8 cellular contexts compared by ENCODE assay signal in genomic region chr4:1910643-1911042, GRCh38. TPM values are rescaled to one million over a fixed set of nuclear protein-coding genes. Genes with fewer than 3 reads are reported as not detected.
DNase-seq lines count a peak whose midpoint lies in the region; ATAC-seq and TF ChIP-seq lines count a peak whose summit lies in the region.

No MANE protein-coding gene starts in this region.

- TF ChIP-seq POLR2A in heart left ventricle (IDR thresholded peaks at IDR 0.05): no peak

- intact Hi-C loops in heart left ventricle (cut with DNase I): loop anchor here in 1 of 10 donors (1.0 kb wide), 1 partner anchor 162 kb away; no protein-coding TSS in a partner anchor
- intact Hi-C loops in cardiac septum (cut with DNase I): no loop called here

- H3K36me3 ChIP-seq in heart left ventricle (peaks cover 0 to 48% (median 17%) of the 10 kb centered on the region in 9 donors), kidney epithelial cell (ENCODE audit: control insufficient read depth, insufficient read depth, low read length) (peaks cover 2% of the 10 kb centered on the region)

- H3K27me3 ChIP-seq in heart left ventricle (no peaks in the 10 kb centered on the region), kidney epithelial cell (ENCODE audit: control insufficient read depth, insufficient read depth, low read length) (no peaks in the 10 kb centered on the region)

- WGBS in heart left ventricle, 4 donors: 33 to 39% (median 38%) methylated on average over 3 of the region's 3 CpGs

- H3K4me3 ChIP-seq in heart left ventricle (no peak overlapping the region), kidney epithelial cell (ENCODE audit: low read depth, low read length) (no peak overlapping the region)

- DNase-seq in heart left ventricle (no peak), cardiac septum (ENCODE audit: low spot score) (no peak), NAMALWA (ENCODE audit: low spot score) (peak; percentile 52), amniotic epithelial cell (ENCODE audit: low read depth) (peak; percentile 59), kidney epithelial cell (ENCODE audit: low read depth) (peak; percentile 26)

- H3K27ac ChIP-seq in heart left ventricle: no peak overlapping the region

- no peaks in the 10 kb centered on the region for H3K4me1 ChIP-seq in heart left ventricle

- TF ChIP-seq CTCF in heart left ventricle (IDR thresholded peaks at IDR 0.05): peak in 11 of 12 donors; percentile 15 to 55 (median 32)
- TF ChIP-seq CTCF in kidney epithelial cell (IDR thresholded peaks at IDR 0.05; ENCODE audit: insufficient read depth, low read length, poor library complexity, severe bottlenecking): peak; percentile 66

- H3K9me3 ChIP-seq in heart left ventricle: no peaks in the 10 kb centered on the region

- ATAC-seq in heart left ventricle (peak in 1 of 4 donors; percentile 42), GM21381 (IDR thresholded peaks at IDR 0.05; ENCODE audit: unreplicated experiment) (no peak), HG02884 (IDR thresholded peaks at IDR 0.05; ENCODE audit: unreplicated experiment) (no peak), GM19455 (IDR thresholded peaks at IDR 0.05; ENCODE audit: unreplicated experiment) (no peak)

RNA-seq across cellular contexts. Expression of gene NSD2, which starts 39.5 kb away (rescaled TPM):
- total RNA-seq in heart left ventricle: 10 to 100 TPM; 27.4 to 63.3 (median 40.5) TPM
- polyA plus RNA-seq in heart left ventricle: 10 to 100 TPM; 11.4 to 19.0 TPM
- 60.4 TPM for total RNA-seq in cardiac septum
- total RNA-seq in kidney epithelial cell: 62.4 and 68.5 TPM in 2 replicates

RNA-seq across cellular contexts. Expression of gene LETM1, which starts 54.7 kb away (rescaled TPM):
- total RNA-seq in heart left ventricle (10 to 100 TPM; 35.0 to 54.7 (median 43.4) TPM), cardiac septum (37.8 TPM), kidney epithelial cell (41.5 and 49.0 TPM in 2 replicates)
- polyA plus RNA-seq in heart left ventricle: 10 to 100 TPM; 22.1 to 47.4 TPM

Comparison
In these comparisons a context has a peak if more than half of its experiments do, and no peak if none do; other contexts are left out.
1. DNase-seq: peak in NAMALWA (single experiment), amniotic epithelial cell (single experiment) and kidney epithelial cell (single experiment); none in heart left ventricle (0 of 5) and cardiac septum (single experiment).